13 cellular contexts compared by ENCODE assay signal in genomic region chr3:71168043-71168720, GRCh38.
DNase-seq lines count a peak whose midpoint lies in the region; TF ChIP-seq lines count a peak whose summit lies in the region.
"Had no signal": no experiment of that assay in that cellular context is flagged by ENCODE, and none has a peak within 500 bp of the region (broad histone marks: within the 10 kb centered on the region; RNA-seq: fewer than 3 reads in every experiment).

No MANE protein-coding gene starts in this region.

- no peaks in the 10 kb centered on the region for H3K9me3 Mint-ChIP-seq in Caco-2 (ENCODE audit: unreplicated experiment)

- H3K4me1 ChIP-seq in Caco-2, result peaks cover 73% of the 10 kb centered on the region
- H3K4me1 ChIP-seq in suprapubic skin, result peaks cover 15% of the 10 kb centered on the region

- no peaks in the 10 kb centered on the region for H3K27me3 Mint-ChIP-seq in Caco-2 (ENCODE audit: insufficient read depth, unreplicated experiment)

- no peak for TF ChIP-seq POLR2A in suprapubic skin (IDR thresholded peaks at IDR 0.05)

- peaks cover 13% of the 10 kb centered on the region for H3K36me3 Mint-ChIP-seq in Caco-2 (ENCODE audit: insufficient read depth, unreplicated experiment)

- DNase-seq in Caco-2 (no peak), fibroblast of gingiva (ENCODE audit: low read depth) (peak; percentile 80), pulmonary artery endothelial cell (ENCODE audit: low read depth, low spot score) (peak; percentile 13), suprapubic skin (ENCODE audit: low spot score in 2 of 2) (no peak), MV-4-11 (lab: John Stamatoyannopoulos, UW) (no peak), D341Med (ENCODE audit: low spot score) (no peak), superior temporal gyrus (ENCODE audit: extremely low spot score) (no peak)
- DNase-seq: cerebellar nuclear complex; heart left ventricle; NCI-H187 treated with DMSO at 0.1 percent for 48 hours; stimulated activated CD8-positive, alpha-beta memory T cell treated with anti-CD3 and anti-CD28 coated beads, Interleukin-4, amount 100 ng/mL, for 48 hours had no signal

- H3K36me3 ChIP-seq in Caco-2 (ENCODE audit: control insufficient read depth, insufficient read depth, low read length) (peaks cover 3% of the 10 kb centered on the region; the same call in 1 of the 2 replicates), suprapubic skin (no peaks in the 10 kb centered on the region)
- H3K36me3 ChIP-seq: heart left ventricle had no signal

- no peak for TF ChIP-seq EP300 in suprapubic skin (IDR thresholded peaks at IDR 0.05)

- peaks cover 58% of the 10 kb centered on the region for H3K4me1 Mint-ChIP-seq in Caco-2 (ENCODE audit: low read depth, unreplicated experiment)

- BruUV-seq in Caco-2 (replicated peaks; lab: Mats Ljungman, UMichigan), result TSS peak; percentile 5

- H3K27ac ChIP-seq in VCaP (peak overlapping the region; percentile 55; the same call in 1 of the 2 replicates), suprapubic skin (no peak overlapping the region)

- CTCF ChIA-PET in Caco-2 (lab: Charles Lee), result no interaction called here

- TF ChIP-seq CTCF in Caco-2 (IDR thresholded peaks at IDR 0.05; ENCODE audit: insufficient read depth in 1 of 2, low read depth in 1 of 2, low read length in 1 of 2, severe bottlenecking in 1 of 2, unreplicated experiment in 1 of 2), result no peak
- TF ChIP-seq CTCF in VCaP (conservative IDR thresholded peaks at IDR 0.05), result no peak
- TF ChIP-seq CTCF in suprapubic skin (IDR thresholded peaks at IDR 0.05), result no peak

- 81% methylated on average over 7 of the region's 7 CpGs for WGBS in suprapubic skin

- no peaks in the 10 kb centered on the region for H3K27me3 ChIP-seq in Caco-2 (replicated peaks; ENCODE audit: control insufficient read depth, insufficient read depth, low read length)
- H3K27me3 ChIP-seq in suprapubic skin, result no peaks in the 10 kb centered on the region
- H3K27me3 ChIP-seq: heart left ventricle had no signal

- intact Hi-C loops in Caco-2 (cut with micrococcal nuclease; ENCODE audit: unreplicated experiment), result loop anchor here (1.0 to 2.0 kb wide), 2 partner anchors 15 to 47 kb away; no protein-coding TSS in a partner anchor

- peak overlapping the region; percentile 58 for H3K4me3 Mint-ChIP-seq in Caco-2 (ENCODE audit: unreplicated experiment)

- H3K4me3 ChIP-seq in Caco-2 (ENCODE audit: low read depth, low read length) (no peak overlapping the region), suprapubic skin (no peak overlapping the region)
- H3K4me3 ChIP-seq: lung had no signal

- H3K9me3 ChIP-seq in Caco-2 (no peaks in the 10 kb centered on the region), suprapubic skin (no peaks in the 10 kb centered on the region)
- H3K9me3 ChIP-seq: heart left ventricle had no signal

- POLR2A ChIA-PET in Caco-2 (lab: Charles Lee), result interaction anchor here (0.9 kb wide), 1 partner anchor 21 kb away, joined by 4 read pairs; no protein-coding TSS in a partner anchor

- peak overlapping the region; percentile 83 for H3K27ac Mint-ChIP-seq in Caco-2 (ENCODE audit: unreplicated experiment)

Comparison
In these comparisons a context has a peak if more than half of its experiments do, and no peak if none do; other contexts are left out.
1. DNase-seq: peak in fibroblast of gingiva (single experiment) and pulmonary artery endothelial cell (single experiment); none in Caco-2 (0 of 2), suprapubic skin (0 of 2), MV-4-11 (single experiment), D341Med (single experiment) and superior temporal gyrus (single experiment).